Comparison of ENCODE assay signal across 8 cellular contexts in the genomic region with DNA sequence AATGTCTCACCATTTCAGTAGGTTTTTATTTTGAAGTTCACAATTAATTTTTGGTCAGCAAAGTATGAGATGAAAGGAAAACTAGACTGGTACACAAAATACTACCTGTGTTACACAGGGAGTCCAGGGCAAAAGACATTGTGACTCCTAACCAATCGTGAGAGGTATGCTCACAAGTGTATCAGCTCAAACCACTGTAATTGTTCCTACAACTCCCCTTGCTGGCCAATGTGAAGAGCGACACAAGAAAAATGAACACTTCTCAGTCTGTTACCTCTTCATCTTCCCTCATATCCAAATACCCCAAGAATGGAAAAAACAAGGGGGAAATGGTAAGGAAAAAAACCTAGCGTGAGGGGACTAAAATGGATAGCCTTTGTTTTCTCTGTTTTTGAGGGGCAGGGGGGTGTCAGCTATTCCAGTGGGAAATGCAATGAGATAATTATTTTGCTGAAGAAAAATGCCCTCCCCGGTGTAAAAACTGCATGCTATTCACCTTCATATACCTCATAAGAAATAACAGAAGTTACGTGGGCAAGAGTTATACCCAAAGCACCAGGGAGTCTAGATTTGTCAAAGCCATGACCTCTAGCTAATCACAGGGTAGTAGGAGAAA. TPM values are rescaled to one million over a fixed set of nuclear protein-coding genes. Genes with fewer than 3 reads are reported as not detected.
DNase-seq lines count a peak whose midpoint lies in the region; ATAC-seq and TF ChIP-seq lines count a peak whose summit lies in the region.

No MANE protein-coding gene starts in this region.

- TF ChIP-seq CTCF in colonic mucosa (IDR thresholded peaks at IDR 0.05) (peak; percentile 29), neural crest cell (conservative IDR thresholded peaks at IDR 0.05) (peak; percentile 70), tibial nerve (IDR thresholded peaks at IDR 0.05) (peak in 2 of 5 experiments; percentile 22 to 30)

- H3K4me3 ChIP-seq in colonic mucosa (no peak overlapping the region), tibial nerve (no peak overlapping the region)

- no peaks in the 10 kb centered on the region for H3K36me3 ChIP-seq in colonic mucosa
- H3K36me3 ChIP-seq in tibial nerve, result no peaks in the 10 kb centered on the region

- no peaks in the 10 kb centered on the region for H3K9me3 Mint-ChIP-seq in neural crest cell

- H3K36me3 Mint-ChIP-seq in neural crest cell (ENCODE audit: low read depth), result no peaks in the 10 kb centered on the region

- peaks cover 8% of the 10 kb centered on the region for H3K4me1 ChIP-seq in colonic mucosa
- H3K4me1 ChIP-seq in tibial nerve, result no peaks in the 10 kb centered on the region

- DNase-seq in DMS114 treated with DMSO at 0.1 percent for 48 hours (lab: John Stamatoyannopoulos, UW; ENCODE audit: unreplicated experiment), result peak; percentile 20
- peak; percentile 74 for DNase-seq in NCI-H774 (lab: John Stamatoyannopoulos, UW)
- peak; percentile 50 for DNase-seq in colonic mucosa
- DNase-seq in neural crest cell (ENCODE audit: low read depth, low spot score), result no peak
- no peak for DNase-seq in activated T-cell treated with anti-CD3 and anti-CD28 coated beads, Interleukin-2, amount 50 U/mL, for 1 hour
- DNase-seq in tibial nerve (ENCODE audit: low spot score in 2 of 2), result no peak

- ATAC-seq in GM19035 (IDR thresholded peaks at IDR 0.05; ENCODE audit: unreplicated experiment) (peak; percentile 74), HG03342 (IDR thresholded peaks at IDR 0.05; ENCODE audit: unreplicated experiment) (peak; percentile 50)

- peak overlapping the region in 1 of 2 donors; percentile 76 for H3K9ac ChIP-seq in colonic mucosa (ENCODE audit: low read depth in 2 of 2, low read length in 2 of 2)

- no peak for TF ChIP-seq EP300 in tibial nerve (IDR thresholded peaks at IDR 0.05)

- H3K27ac ChIP-seq in colonic mucosa, result peak overlapping the region; percentile 67
- H3K27ac ChIP-seq in tibial nerve, result no peak overlapping the region

- TF ChIP-seq POLR2A in tibial nerve (IDR thresholded peaks at IDR 0.05), result no peak

- peaks cover 10% of the 10 kb centered on the region for H3K4me1 Mint-ChIP-seq in neural crest cell

- H3K4me3 Mint-ChIP-seq in neural crest cell, result no peak overlapping the region

- no peaks in the 10 kb centered on the region for H3K9me3 ChIP-seq in colonic mucosa
- no peaks in the 10 kb centered on the region for H3K9me3 ChIP-seq in tibial nerve

- H3K27me3 ChIP-seq in colonic mucosa, result no peaks in the 10 kb centered on the region
- H3K27me3 ChIP-seq in tibial nerve, result no peaks in the 10 kb centered on the region

- intact Hi-C loops in colonic mucosa (cut with DNase I), result loop anchor here (10.0 kb wide), 1 partner anchor 164 kb away; no protein-coding TSS in a partner anchor

- 47% methylated on average over 5 of the region's 5 CpGs for WGBS in tibial nerve, 2 donors

- no peak overlapping the region for H3K27ac Mint-ChIP-seq in neural crest cell (ENCODE audit: unreplicated experiment)

- H3K27me3 Mint-ChIP-seq in neural crest cell (ENCODE audit: low read depth), result peaks cover 2% of the 10 kb centered on the region

RNA-seq across cellular contexts. Expression of a gene that starts 30.6 kb away (rescaled TPM):
- total RNA-seq in colonic mucosa (10 to 100 TPM; 10.9 to 11.2 TPM), neural crest cell (4.4 and 4.7 TPM in 2 replicates), tibial nerve (1 to 10 TPM in 3 of 4 donors, not detected in 1; 2.0 to 3.1 (median 2.1) TPM)

Comparison
In these comparisons a context has a peak if more than half of its experiments do, and no peak if none do; other contexts are left out.
1. DNase-seq: peak in DMS114 treated with DMSO at 0.1 percent for 48 hours (single experiment), NCI-H774 (single experiment) and colonic mucosa (single experiment); none in neural crest cell (single experiment), activated T-cell treated with anti-CD3 and anti-CD28 coated beads, Interleukin-2, amount 50 U/mL, for 1 hour (single experiment) and tibial nerve (0 of 2).